Comparison of ENCODE assay signal across 1 cellular context in the genomic region with DNA sequence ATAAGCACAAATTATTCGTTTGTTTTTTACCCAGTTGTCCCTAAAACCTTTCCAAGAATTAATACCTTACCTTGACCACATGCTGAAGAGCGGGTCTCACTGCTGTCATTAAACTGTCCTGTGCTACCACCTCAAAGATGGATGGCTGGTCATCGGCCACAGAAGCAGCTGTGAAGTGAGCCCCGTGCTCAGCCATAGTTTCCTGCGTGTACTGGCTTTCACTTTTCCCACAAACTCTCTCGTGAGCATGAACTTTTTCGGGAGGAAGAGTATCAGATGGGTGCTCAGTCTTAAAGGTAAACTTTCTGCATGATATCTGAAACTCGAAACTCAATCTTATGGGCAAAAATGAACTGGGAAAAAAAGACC.
TF ChIP-seq lines count a peak whose summit lies in the region.

No MANE protein-coding gene starts in this region.

TF ChIP-seq in K562, 482 proteins besides CTCF, POLR2A, EP300 and RAD21 (continued from another document):
- TF ChIP-seq ARNT (IDR thresholded peaks at IDR 0.05): peak in 1 of 2 experiments; percentile 13; a peak in 1 of 4 replicates
- TF ChIP-seq, protein P1, sequence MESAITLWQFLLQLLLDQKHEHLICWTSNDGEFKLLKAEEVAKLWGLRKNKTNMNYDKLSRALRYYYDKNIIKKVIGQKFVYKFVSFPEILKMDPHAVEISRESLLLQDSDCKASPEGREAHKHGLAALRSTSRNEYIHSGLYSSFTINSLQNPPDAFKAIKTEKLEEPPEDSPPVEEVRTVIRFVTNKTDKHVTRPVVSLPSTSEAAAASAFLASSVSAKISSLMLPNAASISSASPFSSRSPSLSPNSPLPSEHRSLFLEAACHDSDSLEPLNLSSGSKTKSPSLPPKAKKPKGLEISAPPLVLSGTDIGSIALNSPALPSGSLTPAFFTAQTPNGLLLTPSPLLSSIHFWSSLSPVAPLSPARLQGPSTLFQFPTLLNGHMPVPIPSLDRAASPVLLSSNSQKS (CRISPR knock-in tag; IDR thresholded peaks at IDR 0.05): no peak
- TF ChIP-seq ZNF436 (CRISPR knock-in tag; IDR thresholded peaks at IDR 0.05): no peak
- TF ChIP-seq IFI16 (CRISPR knock-in tag; IDR thresholded peaks at IDR 0.05): no peak
- TF ChIP-seq ZC3H4 (CRISPR knock-in tag; IDR thresholded peaks at IDR 0.05; ENCODE audit: borderline replicate concordance): no peak
- TF ChIP-seq RNF2 (IDR thresholded peaks at IDR 0.05): no peak
- no peak for TF ChIP-seq HNRNPLL (IDR thresholded peaks at IDR 0.05; ENCODE audit: low read depth, low read length, poor library complexity, severe bottlenecking)
- peak; percentile 7 to 84 (median 66) for TF ChIP-seq YY1 (IDR thresholded peaks at IDR 0.05; ENCODE audit: borderline replicate concordance in 1 of 3, control insufficient read depth in 1 of 3, extremely low read depth in 1 of 3, insufficient read depth in 3 of 3, insufficient read length in 1 of 3, insufficient replicate concordance in 2 of 3, low read depth in 1 of 3, low read length in 2 of 3)
- no peak for TF ChIP-seq MCM5 (IDR thresholded peaks at IDR 0.05; ENCODE audit: low read depth)
- TF ChIP-seq, protein P2, sequence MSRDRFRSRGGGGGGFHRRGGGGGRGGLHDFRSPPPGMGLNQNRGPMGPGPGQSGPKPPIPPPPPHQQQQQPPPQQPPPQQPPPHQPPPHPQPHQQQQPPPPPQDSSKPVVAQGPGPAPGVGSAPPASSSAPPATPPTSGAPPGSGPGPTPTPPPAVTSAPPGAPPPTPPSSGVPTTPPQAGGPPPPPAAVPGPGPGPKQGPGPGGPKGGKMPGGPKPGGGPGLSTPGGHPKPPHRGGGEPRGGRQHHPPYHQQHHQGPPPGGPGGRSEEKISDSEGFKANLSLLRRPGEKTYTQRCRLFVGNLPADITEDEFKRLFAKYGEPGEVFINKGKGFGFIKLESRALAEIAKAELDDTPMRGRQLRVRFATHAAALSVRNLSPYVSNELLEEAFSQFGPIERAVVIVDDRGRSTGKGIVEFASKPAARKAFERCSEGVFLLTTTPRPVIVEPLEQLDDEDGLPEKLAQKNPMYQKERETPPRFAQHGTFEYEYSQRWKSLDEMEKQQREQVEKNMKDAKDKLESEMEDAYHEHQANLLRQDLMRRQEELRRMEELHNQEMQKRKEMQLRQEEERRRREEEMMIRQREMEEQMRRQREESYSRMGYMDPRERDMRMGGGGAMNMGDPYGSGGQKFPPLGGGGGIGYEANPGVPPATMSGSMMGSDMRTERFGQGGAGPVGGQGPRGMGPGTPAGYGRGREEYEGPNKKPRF (IDR thresholded peaks at IDR 0.05; ENCODE audit: low read depth, low read length): no peak
- no peak for TF ChIP-seq STAG1 (CRISPR knock-in tag; IDR thresholded peaks at IDR 0.05; ENCODE audit: borderline replicate concordance)
- TF ChIP-seq GABPB2 (CRISPR knock-in tag; conservative IDR thresholded peaks at IDR 0.05): no peak
- TF ChIP-seq PTTG1 (tag; IDR thresholded peaks at IDR 0.05; ENCODE audit: low read depth): no peak
- TF ChIP-seq NEUROD1 (IDR thresholded peaks at IDR 0.05; ENCODE audit: borderline replicate concordance, low read depth, low read length, partially characterized antibody): no peak
- TF ChIP-seq CXXC5 (CRISPR knock-in tag; IDR thresholded peaks at IDR 0.05): no peak
- no peak for TF ChIP-seq USF1 (CRISPR knock-in tag; IDR thresholded peaks at IDR 0.05)
- TF ChIP-seq HSF4 (CRISPR knock-in tag; IDR thresholded peaks at IDR 0.05; ENCODE audit: borderline replicate concordance): no peak
- TF ChIP-seq ZBED1 (IDR thresholded peaks at IDR 0.05): no peak
- TF ChIP-seq KLF13 (tag; IDR thresholded peaks at IDR 0.05; ENCODE audit: borderline replicate concordance, low read depth): no peak
- no peak for TF ChIP-seq NR2F6 (CRISPR knock-in tag; IDR thresholded peaks at IDR 0.05)
- TF ChIP-seq TSC22D4 (tag; IDR thresholded peaks at IDR 0.05): no peak
- no peak for TF ChIP-seq NFYB (IDR thresholded peaks at IDR 0.05; ENCODE audit: extremely low read depth, insufficient read length)
- no peak for TF ChIP-seq ZNF274 (IDR thresholded peaks at IDR 0.05; ENCODE audit: borderline replicate concordance, low read depth, low read length)
- TF ChIP-seq SOX6 (IDR thresholded peaks at IDR 0.05): no peak
- TF ChIP-seq DIDO1 (tag; IDR thresholded peaks at IDR 0.05; ENCODE audit: low read depth): no peak
- TF ChIP-seq BCLAF1 (IDR thresholded peaks at IDR 0.05; ENCODE audit: borderline replicate concordance in 1 of 2, control insufficient read depth in 1 of 2, low read depth in 2 of 2, low read length in 1 of 2): no peak
- no peak for TF ChIP-seq BCOR (IDR thresholded peaks at IDR 0.05)
- TF ChIP-seq TRIM28 (IDR thresholded peaks at IDR 0.05): no peak
- 0 out of 2 replicates have a peak, but pooled peaks have one; percentile 11 for TF ChIP-seq DMBX1 (CRISPR knock-in tag; IDR thresholded peaks at IDR 0.05; ENCODE audit: borderline replicate concordance)
- no peak for TF ChIP-seq SMAD2 (IDR thresholded peaks at IDR 0.05; ENCODE audit: low read depth, low read length)
- TF ChIP-seq HMG20A (CRISPR knock-in tag; conservative IDR thresholded peaks at IDR 0.05): no peak
- TF ChIP-seq, protein P3, sequence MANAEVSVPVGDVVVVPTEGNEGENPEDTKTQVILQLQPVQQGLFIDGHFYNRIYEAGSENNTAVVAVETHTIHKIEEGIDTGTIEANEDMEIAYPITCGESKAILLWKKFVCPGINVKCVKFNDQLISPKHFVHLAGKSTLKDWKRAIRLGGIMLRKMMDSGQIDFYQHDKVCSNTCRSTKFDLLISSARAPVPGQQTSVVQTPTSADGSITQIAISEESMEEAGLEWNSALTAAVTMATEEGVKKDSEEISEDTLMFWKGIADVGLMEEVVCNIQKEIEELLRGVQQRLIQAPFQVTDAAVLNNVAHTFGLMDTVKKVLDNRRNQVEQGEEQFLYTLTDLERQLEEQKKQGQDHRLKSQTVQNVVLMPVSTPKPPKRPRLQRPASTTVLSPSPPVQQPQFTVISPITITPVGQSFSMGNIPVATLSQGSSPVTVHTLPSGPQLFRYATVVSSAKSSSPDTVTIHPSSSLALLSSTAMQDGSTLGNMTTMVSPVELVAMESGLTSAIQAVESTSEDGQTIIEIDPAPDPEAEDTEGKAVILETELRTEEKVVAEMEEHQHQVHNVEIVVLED (CRISPR knock-in tag; IDR thresholded peaks at IDR 0.05): no peak
- no peak for TF ChIP-seq MBD1 (CRISPR knock-in tag; IDR thresholded peaks at IDR 0.05)
- TF ChIP-seq, protein P4, sequence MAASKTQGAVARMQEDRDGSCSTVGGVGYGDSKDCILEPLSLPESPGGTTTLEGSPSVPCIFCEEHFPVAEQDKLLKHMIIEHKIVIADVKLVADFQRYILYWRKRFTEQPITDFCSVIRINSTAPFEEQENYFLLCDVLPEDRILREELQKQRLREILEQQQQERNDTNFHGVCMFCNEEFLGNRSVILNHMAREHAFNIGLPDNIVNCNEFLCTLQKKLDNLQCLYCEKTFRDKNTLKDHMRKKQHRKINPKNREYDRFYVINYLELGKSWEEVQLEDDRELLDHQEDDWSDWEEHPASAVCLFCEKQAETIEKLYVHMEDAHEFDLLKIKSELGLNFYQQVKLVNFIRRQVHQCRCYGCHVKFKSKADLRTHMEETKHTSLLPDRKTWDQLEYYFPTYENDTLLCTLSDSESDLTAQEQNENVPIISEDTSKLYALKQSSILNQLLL (CRISPR knock-in tag; IDR thresholded peaks at IDR 0.05; ENCODE audit: borderline replicate concordance): no peak
- TF ChIP-seq E2F3 (CRISPR knock-in tag; IDR thresholded peaks at IDR 0.05): no peak
- no peak for TF ChIP-seq TBL1XR1 (IDR thresholded peaks at IDR 0.05; ENCODE audit: low read length in 2 of 2)
- peak; percentile 76 for TF ChIP-seq MEIS2 (IDR thresholded peaks at IDR 0.05; ENCODE audit: partially characterized antibody)
- TF ChIP-seq POLR2AphosphoS2 (IDR thresholded peaks at IDR 0.05; ENCODE audit: low read length): 0 out of 2 replicates have a peak, but pooled peaks have one; percentile 30
- no peak for TF ChIP-seq PHF20 (IDR thresholded peaks at IDR 0.05; ENCODE audit: partially characterized antibody)
- TF ChIP-seq RFX7 (CRISPR knock-in tag; IDR thresholded peaks at IDR 0.05): no peak
- no peak for TF ChIP-seq ATF1 (CRISPR knock-in tag; IDR thresholded peaks at IDR 0.05)
- TF ChIP-seq ATF1 (tag; IDR thresholded peaks at IDR 0.05): no peak
- TF ChIP-seq GATAD2B (IDR thresholded peaks at IDR 0.05; ENCODE audit: borderline replicate concordance): peak; percentile 25; the same call in 1 of the 2 replicates
TF ChIP-seq in K562: peak in this region for 14.
